8 cellular contexts compared by ENCODE assay signal in the genomic region with DNA sequence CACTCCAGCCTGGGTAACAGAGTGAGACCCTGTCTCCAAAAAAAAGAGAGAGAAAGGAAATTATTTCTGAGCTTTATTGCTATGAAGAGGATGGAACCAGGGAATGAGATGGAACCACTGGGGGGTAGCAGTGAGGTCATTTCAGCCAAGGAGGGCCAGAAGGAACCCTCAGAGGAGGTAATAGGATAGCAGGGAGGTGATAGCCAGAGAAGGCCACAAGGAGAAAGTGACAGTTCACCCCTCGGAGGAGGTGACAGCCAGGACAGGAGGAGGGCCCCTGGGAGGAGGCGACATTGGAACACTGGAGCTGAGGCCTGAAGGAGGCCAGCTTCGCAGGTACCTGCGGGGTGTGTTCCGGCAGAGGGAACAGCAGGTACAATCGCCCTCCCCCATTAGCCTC. TPM values are rescaled to one million over a fixed set of nuclear protein-coding genes. Genes with fewer than 3 reads are reported as not detected.
DNase-seq lines count a peak whose midpoint lies in the region; ATAC-seq and TF ChIP-seq lines count a peak whose summit lies in the region.

No MANE protein-coding gene starts in this region.

- peak; percentile 28; the same call in 1 of the 3 replicates for TF ChIP-seq CTCF in GM12872 (IDR thresholded peaks at IDR 0.05; ENCODE audit: insufficient read depth, low read depth, low read length)
- peak; percentile 35 for TF ChIP-seq CTCF in RWPE2 (IDR thresholded peaks at IDR 0.05; ENCODE audit: poor library complexity, severe bottlenecking)
- peak; percentile 44 for TF ChIP-seq CTCF in retinal pigment epithelial cell (conservative IDR thresholded peaks at IDR 0.05; ENCODE audit: low read depth, low read length)

- no peak overlapping the region for H3K27ac ChIP-seq in RWPE2 (ENCODE audit: poor library complexity, severe bottlenecking)

- DNase-seq in ACHN (peak; percentile 38), RWPE2 (ENCODE audit: low spot score) (no peak), retinal pigment epithelial cell (ENCODE audit: low read depth) (no peak), NCI-H187 (lab: John Stamatoyannopoulos, UW) (no peak)

- no peaks in the 10 kb centered on the region for H3K9me3 ChIP-seq in RWPE2 (ENCODE audit: severe bottlenecking)

- peaks cover 6% of the 10 kb centered on the region for H3K4me1 ChIP-seq in RWPE2 (ENCODE audit: insufficient read depth, poor library complexity, severe bottlenecking)

- H3K27me3 ChIP-seq in RWPE2 (ENCODE audit: insufficient read depth, poor library complexity, severe bottlenecking), result no peaks in the 10 kb centered on the region

- H3K4me3 ChIP-seq in RWPE2 (ENCODE audit: severe bottlenecking) (no peak overlapping the region), retinal pigment epithelial cell (ENCODE audit: low read length) (no peak overlapping the region)

- in situ Hi-C loops in ACHN (cut with HindIII; ENCODE audit: low pct_ligation_motif_present, low pct_unique_long_range_greater_than_20kb, low sequenced_read_pairs), result no loop called here

- ATAC-seq in RWPE2 (ENCODE audit: low read depth) (no peak), esophagus mucosa (peak; percentile 6), GM18502 (IDR thresholded peaks at IDR 0.05; ENCODE audit: poor library complexity, unreplicated experiment) (no peak), HG02981 (IDR thresholded peaks at IDR 0.05; ENCODE audit: unreplicated experiment) (no peak)

- H3K36me3 ChIP-seq in RWPE2 (ENCODE audit: low read depth), result no peaks in the 10 kb centered on the region

RNA-seq across cellular contexts. Expression of a gene that starts 0.7 kb away (rescaled TPM):
- 5.5 TPM for total RNA-seq in esophagus mucosa

RNA-seq across cellular contexts. Expression of a gene that starts 16.8 kb away (rescaled TPM):
- total RNA-seq in esophagus mucosa, result 85.0 TPM

RNA-seq across cellular contexts. Expression of a gene that starts 46.3 kb away (rescaled TPM):
- 3.9 TPM for total RNA-seq in esophagus mucosa

RNA-seq across cellular contexts. Expression of a gene that starts 57.7 kb away (rescaled TPM):
- 0.48 TPM for total RNA-seq in esophagus mucosa

RNA-seq across cellular contexts. Expression of a gene that starts 58.3 kb away (rescaled TPM):
- total RNA-seq in esophagus mucosa, result 61.5 TPM
